In the genomic region with DNA sequence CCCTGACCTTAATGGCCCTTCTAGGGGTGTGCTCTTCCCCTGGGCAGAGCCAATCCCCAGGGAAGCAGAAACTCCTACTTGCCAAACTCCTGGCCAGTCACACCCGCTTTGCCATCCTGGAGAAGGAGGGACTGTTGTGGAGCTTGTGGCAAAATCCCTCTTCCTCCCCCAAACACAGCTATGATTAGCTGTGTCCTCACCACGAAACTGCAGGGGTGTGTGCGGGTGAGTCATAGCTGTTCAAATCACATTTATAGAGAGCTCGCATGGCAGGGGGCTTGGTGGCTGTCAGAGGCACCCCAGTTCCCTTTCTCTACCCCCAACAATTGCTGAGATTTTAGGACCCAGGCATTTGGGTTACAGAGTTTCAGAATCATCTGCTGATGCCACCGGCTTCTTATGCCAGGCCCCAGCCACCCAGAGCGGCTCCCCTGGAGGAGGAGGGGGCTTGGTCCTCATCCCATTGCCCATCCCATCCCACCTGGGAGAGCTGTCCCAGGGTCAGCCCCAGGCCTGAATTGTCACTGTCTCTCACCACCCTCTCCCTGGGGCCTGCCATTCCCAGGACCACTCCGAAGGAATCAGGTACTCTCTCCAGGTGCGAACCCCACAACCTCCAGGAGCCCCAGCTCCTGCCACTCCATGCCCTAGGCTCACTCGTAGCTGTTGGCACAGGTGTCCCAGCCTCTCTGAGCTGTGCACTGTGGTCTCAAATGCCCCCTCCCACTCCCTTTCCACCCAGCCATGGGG, we compare ENCODE assay signal across 10 cellular contexts. TPM values are rescaled to one million over a fixed set of nuclear protein-coding genes. Genes with fewer than 3 reads are reported as not detected.
DNase-seq lines count a peak whose midpoint lies in the region; TF ChIP-seq lines count a peak whose summit lies in the region.
"Had no signal": no experiment of that assay in that cellular context is flagged by ENCODE, and none has a peak within 500 bp of the region (broad histone marks: within the 10 kb centered on the region; RNA-seq: fewer than 3 reads in every experiment).

No MANE protein-coding gene starts in this region.

- no peaks in the 10 kb centered on the region for H3K9me3 Mint-ChIP-seq in activated naive CD4-positive, alpha-beta T cell treated with anti-CD3 and anti-CD28 coated beads for 36 hours
- H3K9me3 Mint-ChIP-seq: neural crest cell had no signal

- H3K4me3 Mint-ChIP-seq in activated naive CD4-positive, alpha-beta T cell treated with anti-CD3 and anti-CD28 coated beads for 36 hours = no peak overlapping the region
- H3K4me3 Mint-ChIP-seq: neural crest cell had no signal

- TF ChIP-seq CTCF in fibroblast of the aortic adventitia (IDR thresholded peaks at IDR 0.05; ENCODE audit: insufficient read depth, low read length) = no peak

- DNase-seq in activated naive CD4-positive, alpha-beta T cell treated with anti-CD3 and anti-CD28 coated beads for 36 hours = peak; percentile 32
- no peak for DNase-seq in activated naive CD4-positive, alpha-beta T cell (lab: John Stamatoyannopoulos, UW)
- DNase-seq in SW480 (ENCODE audit: low spot score) (peak; percentile 87), fibroblast of the aortic adventitia (ENCODE audit: low read depth) (peak; percentile 48), stromal cell of bone marrow (ENCODE audit: low read depth) (peak; percentile 53), NCI-H510A (lab: John Stamatoyannopoulos, UW) (no peak), NCI-H2081 treated with DMSO at 0.1 percent for 48 hours (lab: John Stamatoyannopoulos, UW) (no peak)
- DNase-seq in activated CD4-positive, alpha-beta T cell treated with anti-CD3 and anti-CD28 coated beads for 1 hour = no peak
- DNase-seq: NCI-H446 treated with DMSO at 0.1 percent for 48 hours had no signal

- H3K27me3 Mint-ChIP-seq in activated naive CD4-positive, alpha-beta T cell treated with anti-CD3 and anti-CD28 coated beads for 36 hours (ENCODE audit: low read depth) = no peaks in the 10 kb centered on the region

- intact Hi-C loops in activated naive CD4-positive, alpha-beta T cell treated with anti-CD3 and anti-CD28 coated beads for 36 hours (cut with micrococcal nuclease) = no loop called here

- H3K4me3 ChIP-seq in fibroblast of the aortic adventitia (ENCODE audit: low read depth, low read length) = no peak overlapping the region

- CTCF ChIA-PET in activated naive CD4-positive, alpha-beta T cell treated with anti-CD3 and anti-CD28 coated beads for 36 hours (lab: Charles Lee) = interaction anchor here (0.7 to 2.2 kb wide), 3 partner anchors 17 to 176 kb away, joined by 3 to 4 read pairs (median 4); no protein-coding TSS in a partner anchor

- no peaks in the 10 kb centered on the region for H3K36me3 Mint-ChIP-seq in activated naive CD4-positive, alpha-beta T cell treated with anti-CD3 and anti-CD28 coated beads for 36 hours (ENCODE audit: low read depth)

- H3K27ac Mint-ChIP-seq in activated naive CD4-positive, alpha-beta T cell treated with anti-CD3 and anti-CD28 coated beads for 36 hours = no peak overlapping the region

- no peaks in the 10 kb centered on the region for H3K4me1 Mint-ChIP-seq in activated naive CD4-positive, alpha-beta T cell treated with anti-CD3 and anti-CD28 coated beads for 36 hours (ENCODE audit: low read depth)

RNA-seq across cellular contexts. Expression of gene MAGEF1, which starts 28.8 kb away (rescaled TPM):
- 10 to 100 TPM; 17.4 to 18.1 TPM for total RNA-seq in activated naive CD4-positive, alpha-beta T cell treated with anti-CD3 and anti-CD28 coated beads for 36 hours
- total RNA-seq in fibroblast of the aortic adventitia (ENCODE audit: low replicate concordance) = 16.8 and 20.1 TPM in 2 replicates

Comparison
In these comparisons a context has a peak if more than half of its experiments do, and no peak if none do; other contexts are left out.
1. DNase-seq: peak in activated naive CD4-positive, alpha-beta T cell treated with anti-CD3 and anti-CD28 coated beads for 36 hours (single experiment), SW480 (single experiment), fibroblast of the aortic adventitia (single experiment) and stromal cell of bone marrow (single experiment); none in activated naive CD4-positive, alpha-beta T cell (0 of 4), NCI-H510A (single experiment), NCI-H2081 treated with DMSO at 0.1 percent for 48 hours (single experiment) and activated CD4-positive, alpha-beta T cell treated with anti-CD3 and anti-CD28 coated beads for 1 hour (single experiment).